Comparison of ENCODE assay signal across 9 cellular contexts in genomic region chrX:37755073-37755472, GRCh38. TPM values are rescaled to one million over a fixed set of nuclear protein-coding genes. Genes with fewer than 3 reads are reported as not detected.
DNase-seq lines count a peak whose midpoint lies in the region; ATAC-seq and TF ChIP-seq lines count a peak whose summit lies in the region.
"Had no signal": no experiment of that assay in that cellular context is flagged by ENCODE, and none has a peak within 500 bp of the region (broad histone marks: within the 10 kb centered on the region; RNA-seq: fewer than 3 reads in every experiment).

No MANE protein-coding gene starts in this region.

- H3K27me3 ChIP-seq in KMS-11 (ENCODE audit: insufficient read depth, low read depth) = no peaks in the 10 kb centered on the region
- no peaks in the 10 kb centered on the region for H3K27me3 ChIP-seq in hepatocyte

- H3K9ac ChIP-seq in KMS-11 = no peak overlapping the region; the same call in 1 of the 2 replicates

- H3K4me1 ChIP-seq in KMS-11 (ENCODE audit: low read depth, poor library complexity, severe bottlenecking) (peaks cover 47% of the 10 kb centered on the region), hepatocyte (ENCODE audit: insufficient read depth) (no peaks in the 10 kb centered on the region)

- peak overlapping the region; percentile 69 for H3K4me2 ChIP-seq in KMS-11
- H3K4me2 ChIP-seq in hepatocyte = no peak overlapping the region

- peak; percentile 47 for DNase-seq in germinal center (ENCODE audit: low spot score)
- no peak for DNase-seq in islet precursor cell
- DNase-seq in hepatocyte (ENCODE audit: low spot score) = no peak
- no peak for DNase-seq in stimulated activated CD4-positive, alpha-beta T cell treated with anti-CD3 and anti-CD28 coated beads, Interleukin-1b, Interleukin-23, amount 100 ng/mL, for 48 hours
- no peak for DNase-seq in NCI-H187 treated with DMSO at 0.1 percent for 48 hours (lab: John Stamatoyannopoulos, UW)
- DNase-seq: IMR-90 had no signal

- H3K79me2 ChIP-seq in KMS-11 (ENCODE audit: insufficient read depth, low read depth) (no peaks in the 10 kb centered on the region), hepatocyte (no peaks in the 10 kb centered on the region)

- H3K4me3 ChIP-seq in KMS-11 (IDR thresholded peaks at IDR 0.05; ENCODE audit: insufficient read depth, low read depth, low read length) = no peak overlapping the region
- H3K4me3 ChIP-seq in hepatocyte = no peak overlapping the region

- WGBS in hepatocyte (ENCODE audit: low lambda C conversion rate, missing lambda C conversion rate) = 81% methylated on average over 1 of the region's 1 CpG

- H3K9me2 ChIP-seq in hepatocyte (replicated peaks; ENCODE audit: insufficient read depth) = no peaks in the 10 kb centered on the region

- H3K27ac ChIP-seq in KMS-11 = peak overlapping the region; percentile 59
- H3K27ac ChIP-seq in hepatocyte = no peak overlapping the region

- no peaks in the 10 kb centered on the region for H3K36me3 ChIP-seq in KMS-11 (ENCODE audit: insufficient read depth)
- H3K36me3 ChIP-seq in hepatocyte (replicated peaks; ENCODE audit: insufficient read depth, low read depth) = no peaks in the 10 kb centered on the region

- H4K20me1 ChIP-seq in KMS-11 (ENCODE audit: insufficient read depth) = no peaks in the 10 kb centered on the region
- no peaks in the 10 kb centered on the region for H4K20me1 ChIP-seq in hepatocyte (ENCODE audit: insufficient read depth, poor library complexity, severe bottlenecking)

- H2AFZ ChIP-seq in KMS-11 (ENCODE audit: low read depth) (no peak overlapping the region), hepatocyte (no peak overlapping the region)

- no peaks in the 10 kb centered on the region for H3K9me3 ChIP-seq in hepatocyte (ENCODE audit: low read depth)

- no peak for TF ChIP-seq CTCF in KMS-11 (conservative IDR thresholded peaks at IDR 0.05; ENCODE audit: low read depth, low read length)
- TF ChIP-seq CTCF in hepatocyte (IDR thresholded peaks at IDR 0.05; ENCODE audit: poor library complexity) = no peak

- peak; percentile 96 for ATAC-seq in GM18517 (IDR thresholded peaks at IDR 0.05; ENCODE audit: unreplicated experiment)
- ATAC-seq in GM21619 (IDR thresholded peaks at IDR 0.05; ENCODE audit: unreplicated experiment) = peak; percentile 93

RNA-seq across cellular contexts. Expression of gene CYBB, which starts 24.8 kb away (rescaled TPM):
- total RNA-seq in hepatocyte = 2.5 and 5.1 TPM in 2 replicates
- 0.30 TPM in 1 of 2 replicates, not detected in the other for polyA plus RNA-seq in hepatocyte
- total RNA-seq: IMR-90 had no signal
- polyA plus RNA-seq: IMR-90 had no signal
